Comparison of ENCODE assay signal across 8 cellular contexts in the genomic region with DNA sequence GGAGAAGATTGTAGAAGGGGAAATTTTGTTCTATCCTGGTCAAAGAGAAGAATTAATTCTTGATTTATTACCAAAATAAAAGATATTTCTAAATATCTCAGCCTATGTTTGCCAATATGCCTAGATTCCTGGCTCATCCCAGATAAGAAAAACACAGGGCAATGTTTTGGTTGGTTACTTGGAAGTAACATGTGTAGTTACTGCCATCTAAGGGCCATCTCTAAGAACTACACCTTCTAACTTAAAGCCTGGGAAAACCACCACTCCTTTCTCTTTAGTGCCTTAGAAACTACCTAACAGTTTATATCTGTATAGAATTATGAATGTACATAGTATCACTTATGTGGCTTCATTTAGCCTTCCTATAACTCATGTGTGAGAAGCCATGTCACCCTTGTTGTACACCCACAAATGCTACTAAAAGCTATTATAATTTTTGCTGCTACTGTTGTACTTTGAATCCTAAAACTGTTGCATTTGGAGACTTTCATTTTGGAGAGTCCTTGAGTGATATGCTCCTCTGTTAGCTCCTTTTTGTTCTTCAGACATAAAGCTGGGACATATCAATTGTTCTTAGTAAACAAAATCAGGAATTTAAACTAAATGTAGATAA. TPM values are rescaled to one million over a fixed set of nuclear protein-coding genes. Genes with fewer than 3 reads are reported as not detected.
DNase-seq lines count a peak whose midpoint lies in the region; ATAC-seq and TF ChIP-seq lines count a peak whose summit lies in the region.

No MANE protein-coding gene starts in this region.

- H3K27ac ChIP-seq in MM.1S (ENCODE audit: low read length): no peak overlapping the region

- no peaks in the 10 kb centered on the region for H4K20me1 ChIP-seq in MM.1S (ENCODE audit: insufficient read depth, low read length)

- peak; percentile 83 for TF ChIP-seq CTCF in MM.1S (IDR thresholded peaks at IDR 0.05; ENCODE audit: low read length)
- peak; percentile 50 for TF ChIP-seq CTCF in mucosa of descending colon (IDR thresholded peaks at IDR 0.05)

- H3K4me2 ChIP-seq in MM.1S (ENCODE audit: low read depth, low read length): no peak overlapping the region

- intact Hi-C loops in mucosa of descending colon (cut with DNase I, micrococcal nuclease): loop anchor here (5.0 kb wide), 2 partner anchors 865 to 870 kb away; no protein-coding TSS in a partner anchor

- no peaks in the 10 kb centered on the region for H3K36me3 ChIP-seq in MM.1S (replicated peaks; ENCODE audit: insufficient read depth, low read length)
- H3K36me3 ChIP-seq in mucosa of descending colon (ENCODE audit: low read depth): no peaks in the 10 kb centered on the region

- peak; percentile 62 for DNase-seq in EL
- DNase-seq in MM.1S: peak; percentile 72
- peak; percentile 23 for DNase-seq in SHP77 treated with DMSO at 0.1 percent for 48 hours (lab: John Stamatoyannopoulos, UW)
- peak; percentile 34 for DNase-seq in epidermal melanocyte (ENCODE audit: insufficient read length, low spot score)
- peak in 1 of 3 donors; percentile 27 for DNase-seq in mucosa of descending colon
- no peak for DNase-seq in stimulated activated CD4-positive, alpha-beta T cell treated with anti-CD3 and anti-CD28 coated beads, Interleukin-12 subunit alpha, Interleukin-12 subunit beta, amount 100 ng/mL, for 4 hours
- DNase-seq in stimulated activated CD4-positive, alpha-beta T cell treated with anti-CD3 and anti-CD28 coated beads, Interleukin-4, amount 100 ng/mL, for 4 hours: no peak

- no peak overlapping the region for H3K4me3 ChIP-seq in MM.1S (ENCODE audit: low read length)
- no peak overlapping the region for H3K4me3 ChIP-seq in mucosa of descending colon

- H3K9me3 ChIP-seq in MM.1S (replicated peaks; ENCODE audit: insufficient read depth, low read length) (no peaks in the 10 kb centered on the region), mucosa of descending colon (no peaks in the 10 kb centered on the region)

- H3K4me1 ChIP-seq in MM.1S (ENCODE audit: low read length): peaks cover 41% of the 10 kb centered on the region
- H3K4me1 ChIP-seq in mucosa of descending colon (ENCODE audit: low read depth): no peaks in the 10 kb centered on the region

- H3K27me3 ChIP-seq in MM.1S (replicated peaks; ENCODE audit: insufficient read depth, low read length): no peaks in the 10 kb centered on the region

- H3F3A ChIP-seq in MM.1S (ENCODE audit: insufficient read depth, low read length): peaks cover 38% of the 10 kb centered on the region

- no peaks in the 10 kb centered on the region for H3K9me2 ChIP-seq in MM.1S (replicated peaks; ENCODE audit: insufficient read depth, low read length)

- H3K9ac ChIP-seq in MM.1S (ENCODE audit: low read length): no peak overlapping the region

- ATAC-seq in mucosa of descending colon (peak; percentile 63), HG03095 (IDR thresholded peaks at IDR 0.05; ENCODE audit: unreplicated experiment) (no peak)

- no peak overlapping the region for H2AFZ ChIP-seq in MM.1S (ENCODE audit: low read length)

- H3K79me2 ChIP-seq in MM.1S (ENCODE audit: low read length): peaks cover 15% of the 10 kb centered on the region

RNA-seq across cellular contexts. Expression of a gene that starts 4.5 kb away (rescaled TPM):
- 1 to 10 TPM in 1 of 3 donors, under 1 TPM in 2; 0.38 to 1.0 (median 0.61) TPM for total RNA-seq in mucosa of descending colon

Comparison
In these comparisons a context has a peak if more than half of its experiments do, and no peak if none do; other contexts are left out.
1. DNase-seq: peak in EL (single experiment), MM.1S (single experiment), SHP77 treated with DMSO at 0.1 percent for 48 hours (single experiment) and epidermal melanocyte (single experiment); none in stimulated activated CD4-positive, alpha-beta T cell treated with anti-CD3 and anti-CD28 coated beads, Interleukin-12 subunit alpha, Interleukin-12 subunit beta, amount 100 ng/mL, for 4 hours (single experiment) and stimulated activated CD4-positive, alpha-beta T cell treated with anti-CD3 and anti-CD28 coated beads, Interleukin-4, amount 100 ng/mL, for 4 hours (0 of 2).